Comparison of ENCODE assay signal across 25 cellular contexts in genomic region chr2:232613538-232614134, GRCh38. TPM values are rescaled to one million over a fixed set of nuclear protein-coding genes. Genes with fewer than 3 reads are reported as not detected.
"Had no signal": no experiment of that assay in that cellular context is flagged by ENCODE, and none has a peak within 500 bp of the region (broad histone marks: within the 10 kb centered on the region; RNA-seq: fewer than 3 reads in every experiment).

No MANE protein-coding gene starts in this region.

- H3K36me3 ChIP-seq: adrenal gland had no signal

- H3K4me3 Mint-ChIP-seq: activated CD8-positive, alpha-beta T cell treated with anti-CD3 and anti-CD28 coated beads, Interleukin-2, amount 10 ng/mL, durations not matched to agents 7 days and 5 days; activated naive CD8-positive, alpha-beta T cell treated with anti-CD3 and anti-CD28 coated beads, Interleukin-2, amount 10 ng/mL, durations not matched to agents 7 days and 5 days; T-helper 1 cell treated with Interleukin-12 subunit alpha and Interleukin-12 subunit beta and Interleukin-4 antibody, amounts not matched to agents 30 μg/mL and 1 μg/mL, for 36 hours had no signal

- H3K36me3 Mint-ChIP-seq: activated naive CD8-positive, alpha-beta T cell treated with anti-CD3 and anti-CD28 coated beads, Interleukin-2, amount 10 ng/mL, durations not matched to agents 7 days and 5 days had no signal

- H3K27me3 ChIP-seq: adrenal gland had no signal

- H3K4me1 ChIP-seq: adrenal gland had no signal

- DNase-seq: activated CD4-positive, alpha-beta T cell treated with anti-CD3 and anti-CD28 coated beads for 4 hours; activated CD4-positive, alpha-beta T cell treated with anti-CD3 and anti-CD28 coated beads, Interleukin-2, amount 50 U/mL, for 4 hours; activated CD8-positive, alpha-beta memory T cell treated with anti-CD3 and anti-CD28 coated beads, Interleukin-2, amount 50 U/mL, for 48 hours; activated CD8-positive, alpha-beta T cell treated with anti-CD3 and anti-CD28 coated beads, Interleukin-2, amount 10 ng/mL, durations not matched to agents 7 days and 5 days; activated naive CD4-positive, alpha-beta T cell treated with anti-CD3 and anti-CD28 coated beads, Interleukin-2, amount 50 U/mL, for 16 hours; activated naive CD8-positive, alpha-beta T cell treated with anti-CD3 and anti-CD28 coated beads, Interleukin-2, amount 10 ng/mL, durations not matched to agents 7 days and 5 days; activated T-cell treated with anti-CD3 and anti-CD28 coated beads, Interleukin-2, amount 50 U/mL, for 1 hour; adrenal gland; anterior cingulate cortex; NCI-H1092; NCI-H1417; NCI-H1930; NCI-H2171; NCI-H226; NCI-H526 treated with DMSO at 0.1 percent for 48 hours; NCI-H82; NK-92 treated with Interleukin-12 subunit alpha and Interleukin-12 subunit beta, amount 100 ng/mL, for 24 hours; OCI-M1; RPMI8226 had no signal

- ATAC-seq: activated CD4-positive, CD25-positive, alpha-beta regulatory T cell treated with anti-CD3 and anti-CD28 coated beads, Interleukin-2, amount 50 U/mL, for 24 hours; activated CD8-positive, alpha-beta T cell treated with anti-CD3 and anti-CD28 coated beads, Interleukin-2, amount 10 ng/mL, durations not matched to agents 7 days and 5 days; Panc1; Right ventricle myocardium inferior had no signal

- H3K9me3 Mint-ChIP-seq: activated naive CD8-positive, alpha-beta T cell treated with anti-CD3 and anti-CD28 coated beads, Interleukin-2, amount 10 ng/mL, durations not matched to agents 7 days and 5 days; T-helper 1 cell treated with Interleukin-12 subunit alpha and Interleukin-12 subunit beta and Interleukin-4 antibody, amounts not matched to agents 30 μg/mL and 1 μg/mL, for 36 hours had no signal

- H3K27ac Mint-ChIP-seq: activated CD8-positive, alpha-beta T cell treated with anti-CD3 and anti-CD28 coated beads, Interleukin-2, amount 10 ng/mL, durations not matched to agents 7 days and 5 days; activated naive CD8-positive, alpha-beta T cell treated with anti-CD3 and anti-CD28 coated beads, Interleukin-2, amount 10 ng/mL, durations not matched to agents 7 days and 5 days; T-helper 1 cell treated with Interleukin-12 subunit alpha and Interleukin-12 subunit beta and Interleukin-4 antibody, amounts not matched to agents 30 μg/mL and 1 μg/mL, for 36 hours had no signal

- H3K27ac ChIP-seq: adrenal gland, SK-N-MC had no signal

- H3K9me3 ChIP-seq: adrenal gland had no signal

- H3K4me3 ChIP-seq: adrenal gland, SK-N-MC had no signal

RNA-seq across cellular contexts. Expression of gene EFHD1, which starts 19.8 kb away (rescaled TPM):
- total RNA-seq: MCF 10A had no signal
